7 cellular contexts compared by ENCODE assay signal in genomic region chr12:22856120-22856699, GRCh38.
DNase-seq lines count a peak whose midpoint lies in the region; ATAC-seq, FAIRE-seq and TF ChIP-seq lines count a peak whose summit lies in the region.

No MANE protein-coding gene starts in this region.

- H3K27ac ChIP-seq in keratinocyte (ENCODE audit: control insufficient read depth, insufficient read depth, low read length), result no peak overlapping the region

- H3K4me2 ChIP-seq in keratinocyte (ENCODE audit: control insufficient read depth, extremely low read depth, insufficient read depth, low read depth, low read length), result no peak overlapping the region

- H3K4me1 ChIP-seq in adipocyte (ENCODE audit: control insufficient read depth, insufficient read depth, low read length) (no peaks in the 10 kb centered on the region), keratinocyte (ENCODE audit: control insufficient read depth, extremely low read depth, insufficient read depth, low read length) (peaks cover 11% of the 10 kb centered on the region)

- ATAC-seq in esophagus mucosa, result no peak
- no peak for ATAC-seq in HG02763 (IDR thresholded peaks at IDR 0.05; ENCODE audit: unreplicated experiment)

- FAIRE-seq in keratinocyte (lab: Jason Lieb, UNC), result peak; percentile 56

- no peaks in the 10 kb centered on the region for H3K36me3 ChIP-seq in adipocyte (ENCODE audit: control insufficient read depth, insufficient read depth, low read length, severe bottlenecking)
- H3K36me3 ChIP-seq in keratinocyte (ENCODE audit: control insufficient read depth in 2 of 2, extremely low read depth in 1 of 2, insufficient read depth in 2 of 2, low read length in 2 of 2), result no peaks in the 10 kb centered on the region

- H2AFZ ChIP-seq in keratinocyte (ENCODE audit: control insufficient read depth, low read length), result no peak overlapping the region

- no peak overlapping the region for H3K4me3 ChIP-seq in adipocyte (ENCODE audit: low read length)
- no peak overlapping the region for H3K4me3 ChIP-seq in keratinocyte (ENCODE audit: control insufficient read depth in 2 of 3, extremely low read depth in 1 of 3, insufficient read depth in 2 of 3, low read depth in 1 of 3, low read length in 3 of 3)

- no peaks in the 10 kb centered on the region for H3K9me1 ChIP-seq in keratinocyte (ENCODE audit: control insufficient read depth, extremely low read depth, insufficient read depth, low read length)

- no peaks in the 10 kb centered on the region for H4K20me1 ChIP-seq in keratinocyte (ENCODE audit: control insufficient read depth, extremely low read depth, insufficient read depth, low read length)

- no peaks in the 10 kb centered on the region for H3K79me2 ChIP-seq in keratinocyte (ENCODE audit: control insufficient read depth, insufficient read depth, low read length)

- dilution Hi-C loops in keratinocyte (cut with MboI; ENCODE audit: extremely low pct_ligation_motif_present, low sequenced_read_pairs), result no loop called here

- H3K9ac ChIP-seq in adipocyte (ENCODE audit: low read length) (no peak overlapping the region), keratinocyte (ENCODE audit: control insufficient read depth, extremely low read depth, insufficient read depth, low read length) (no peak overlapping the region)

- TF ChIP-seq CTCF in GM12872 (IDR thresholded peaks at IDR 0.05; ENCODE audit: insufficient read depth, low read depth, low read length) (peak; percentile 54), keratinocyte (optimal IDR thresholded peaks at IDR 0.05 in 1 of 3, IDR thresholded peaks at IDR 0.05 in 1 of 3, conservative IDR thresholded peaks at IDR 0.05 in 1 of 3; ENCODE audit: extremely low read depth in 1 of 3, insufficient read depth in 2 of 3, low read length in 3 of 3) (peak in 2 of 3 experiments; percentile 38 to 45)

- H3K27me3 ChIP-seq in adipocyte (replicated peaks; ENCODE audit: control insufficient read depth, insufficient read depth, low read length), result no peaks in the 10 kb centered on the region
- H3K27me3 ChIP-seq in keratinocyte (ENCODE audit: control insufficient read depth, extremely low read depth, insufficient read depth, low read length), result no peaks in the 10 kb centered on the region

- no peaks in the 10 kb centered on the region for H3K9me3 ChIP-seq in adipocyte (ENCODE audit: control insufficient read depth, low read length)
- no peaks in the 10 kb centered on the region for H3K9me3 ChIP-seq in keratinocyte (ENCODE audit: control insufficient read depth, low read depth, low read length)

- DNase-seq in NCI-H1417 (lab: John Stamatoyannopoulos, UW) (peak; percentile 11 to 80 (median 25)), adipocyte (ENCODE audit: low read depth) (peak; percentile 65), keratinocyte (ENCODE audit: low read depth, low spot score) (no peak)
- DNase-seq in activated T-cell treated with anti-CD3 and anti-CD28 coated beads, Interleukin-2, amount 50 U/mL, for 48 hours, result no peak

Comparison
In these comparisons a context has a peak if more than half of its experiments do, and no peak if none do; other contexts are left out.
1. DNase-seq: peak in NCI-H1417 (3 of 3) and adipocyte (single experiment); none in keratinocyte (single experiment) and activated T-cell treated with anti-CD3 and anti-CD28 coated beads, Interleukin-2, amount 50 U/mL, for 48 hours (0 of 2).